7 cellular contexts compared by ENCODE assay signal in the genomic region with DNA sequence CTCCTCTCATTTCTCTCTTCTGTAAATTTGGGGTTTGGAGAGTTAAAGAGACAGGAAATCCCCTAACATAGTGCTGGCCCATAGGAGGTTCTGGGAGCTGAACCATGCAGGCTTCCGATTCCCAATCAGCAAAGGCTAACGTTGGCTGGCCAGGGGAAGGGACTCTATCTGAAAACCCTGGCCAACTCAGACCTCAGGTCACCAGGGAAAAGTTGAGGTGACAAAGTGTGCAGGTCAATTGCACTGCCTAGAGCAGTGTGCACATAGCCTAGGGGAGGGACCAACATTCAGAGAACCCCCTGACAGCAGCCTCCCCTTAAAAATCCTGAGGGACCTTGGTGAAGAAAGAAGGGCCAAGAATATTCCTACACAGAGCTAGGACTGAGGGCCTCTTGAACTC.
"Had no signal": no experiment of that assay in that cellular context is flagged by ENCODE, and none has a peak within 500 bp of the region (broad histone marks: within the 10 kb centered on the region; RNA-seq: fewer than 3 reads in every experiment).

No MANE protein-coding gene starts in this region.

- H3K27ac ChIP-seq: GM23248, HL-60 had no signal

- H3K4me1 ChIP-seq: HAP-1 had no signal

- ATAC-seq: HCT116, HepG2 had no signal

- H3K4me3 ChIP-seq: GM23248, HAP-1 had no signal

- DNase-seq: GM23248, GOT3, HFFc6 had no signal

- H3K9me3 ChIP-seq: HAP-1 had no signal
